ENCODE assay signal across 8 cellular contexts in genomic region chr15:63047792-63048114, GRCh38. TPM values are rescaled to one million over a fixed set of nuclear protein-coding genes. Genes with fewer than 3 reads are reported as not detected.
DNase-seq lines count a peak whose midpoint lies in the region; ATAC-seq and TF ChIP-seq lines count a peak whose summit lies in the region.

No MANE protein-coding gene starts in this region.

- ATAC-seq in natural killer cell = no peak

- H2AFZ ChIP-seq in KMS-11 (ENCODE audit: low read depth) = peak overlapping the region; percentile 97

- peak overlapping the region; percentile 96 for H3K4me3 Mint-ChIP-seq in natural killer cell

- H3K36me3 Mint-ChIP-seq in natural killer cell = no peaks in the 10 kb centered on the region

- no peak overlapping the region; the same call in 1 of the 2 replicates for H3K27ac ChIP-seq in KMS-11
- peak overlapping the region; percentile 97 for H3K27ac ChIP-seq in colonic mucosa

- no peaks in the 10 kb centered on the region for H3K79me2 ChIP-seq in KMS-11 (ENCODE audit: insufficient read depth, low read depth)

- H3K9me3 Mint-ChIP-seq in natural killer cell = no peaks in the 10 kb centered on the region

- H4K20me1 ChIP-seq in KMS-11 (ENCODE audit: insufficient read depth) = no peaks in the 10 kb centered on the region

- peak overlapping the region; percentile 99 for H3K4me3 ChIP-seq in AG10803 (ENCODE audit: low read length)
- H3K4me3 ChIP-seq in KMS-11 (IDR thresholded peaks at IDR 0.05; ENCODE audit: insufficient read depth, low read depth, low read length) = no peak overlapping the region
- H3K4me3 ChIP-seq in colonic mucosa = peak overlapping the region; percentile 94

- H3K27me3 Mint-ChIP-seq in natural killer cell (ENCODE audit: low read depth in 2 of 2) = peaks cover 40% of the 10 kb centered on the region in 2 donors

- peak overlapping the region; percentile 52; the same call in 1 of the 2 replicates for H3K4me2 ChIP-seq in KMS-11

- H3K27ac Mint-ChIP-seq in natural killer cell = peak overlapping the region; percentile 64 to 85

- no peaks in the 10 kb centered on the region for H3K9me3 ChIP-seq in colonic mucosa

- H3K36me3 ChIP-seq in KMS-11 (ENCODE audit: insufficient read depth) (no peaks in the 10 kb centered on the region), colonic mucosa (no peaks in the 10 kb centered on the region)

- H3K4me1 ChIP-seq in KMS-11 (ENCODE audit: low read depth, poor library complexity, severe bottlenecking) (peaks cover 25% of the 10 kb centered on the region), colonic mucosa (peaks cover 7% of the 10 kb centered on the region)

- H3K27me3 ChIP-seq in KMS-11 (ENCODE audit: insufficient read depth, low read depth) = no peaks in the 10 kb centered on the region; the same call in 1 of the 2 replicates
- no peaks in the 10 kb centered on the region for H3K27me3 ChIP-seq in colonic mucosa

- DNase-seq in AG10803 (ENCODE audit: low read depth) (no peak), colonic mucosa (no peak), natural killer cell (no peak), germinal center (ENCODE audit: low spot score) (no peak), NCI-H1105 treated with DMSO at 0.1 percent for 48 hours (lab: John Stamatoyannopoulos, UW) (no peak), SKM-1 (lab: John Stamatoyannopoulos, UW; ENCODE audit: unreplicated experiment) (no peak), posterior cingulate gyrus (no peak)

- H3K4me1 Mint-ChIP-seq in natural killer cell = peaks cover 43 to 44% of the 10 kb centered on the region in 2 donors

- no peak for TF ChIP-seq CTCF in AG10803 (conservative IDR thresholded peaks at IDR 0.05; ENCODE audit: low read length)
- TF ChIP-seq CTCF in KMS-11 (conservative IDR thresholded peaks at IDR 0.05; ENCODE audit: low read depth, low read length) = no peak
- no peak for TF ChIP-seq CTCF in colonic mucosa (IDR thresholded peaks at IDR 0.05)
- TF ChIP-seq CTCF in natural killer cell (IDR thresholded peaks at IDR 0.05) = no peak

- intact Hi-C loops in colonic mucosa (cut with DNase I) (loop anchor here (2.0 to 10.0 kb wide), 2 partner anchors 45 to 357 kb away; no protein-coding TSS in a partner anchor), natural killer cell (cut with micrococcal nuclease) (loop anchor here (1.0 to 10.0 kb wide), 4 partner anchors 46 to 356 kb away; partner anchors contain the start of gene RPS27L), posterior cingulate gyrus (cut with DNase I) (loop anchor here (1.0 to 10.0 kb wide), 3 partner anchors 46 to 357 kb away; no protein-coding TSS in a partner anchor)

- peak overlapping the region; percentile 12; the same call in 1 of the 2 replicates for H3K9ac ChIP-seq in KMS-11
- peak overlapping the region; percentile 70 to 98 for H3K9ac ChIP-seq in colonic mucosa (ENCODE audit: low read depth in 2 of 2, low read length in 2 of 2)

RNA-seq across cellular contexts. Expression of gene TPM1, which starts 5.2 kb away (rescaled TPM):
- total RNA-seq in colonic mucosa (100 to 1,000 TPM; 423 to 769 TPM), natural killer cell (10 to 100 TPM; 21.5 to 33.0 (median 25.6) TPM)

Comparison
In these comparisons a context has a peak if more than half of its experiments do, and no peak if none do; other contexts are left out.
1. RNA of gene TPM1, which starts 5.2 kb away (total RNA-seq): 423 to 769 TPM in colonic mucosa; 21.5 to 33.0 TPM in natural killer cell; every median in the first group is over 10 times any median in the second.